In the genomic region with DNA sequence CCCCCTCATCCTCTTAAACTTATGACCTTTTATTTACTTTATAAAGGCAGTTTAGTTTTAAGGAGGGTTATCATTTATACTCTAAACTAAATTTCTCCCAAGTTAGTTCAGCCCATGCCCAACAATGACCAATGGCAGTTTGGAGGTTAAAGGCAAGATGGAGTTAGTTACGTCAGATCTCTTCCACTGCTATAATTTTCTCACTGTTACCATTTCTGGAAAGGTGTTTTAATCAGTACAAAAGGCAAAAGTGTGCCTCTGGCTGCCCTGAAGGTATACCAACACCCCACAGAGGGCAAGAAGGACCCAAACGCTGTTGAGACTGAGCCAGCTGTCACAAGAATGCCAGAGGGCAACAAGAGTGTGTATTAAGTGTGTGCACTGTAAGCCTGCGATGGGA, we compare ENCODE assay signal across 8 cellular contexts.
"Had no signal": no experiment of that assay in that cellular context is flagged by ENCODE, and none has a peak within 500 bp of the region (broad histone marks: within the 10 kb centered on the region; RNA-seq: fewer than 3 reads in every experiment).

No MANE protein-coding gene starts in this region.

- H3K9ac ChIP-seq: GM23248 had no signal

- DNase-seq: GM23248, GOT3, H7, HFFc6 had no signal

- H3K27ac ChIP-seq: GM23248, HL-60 had no signal

- H3K4me3 ChIP-seq: GM23248, HAP-1 had no signal

- H3K36me3 ChIP-seq: HAP-1 had no signal

- H3K9me3 ChIP-seq: HAP-1 had no signal

- FAIRE-seq: HepG2 had no signal

- ATAC-seq: HCT116, HepG2 had no signal

- H3K4me1 ChIP-seq: HAP-1 had no signal

- H2AFZ ChIP-seq: GM23248 had no signal
